Comparison of ENCODE assay signal across 8 cellular contexts in the genomic region with DNA sequence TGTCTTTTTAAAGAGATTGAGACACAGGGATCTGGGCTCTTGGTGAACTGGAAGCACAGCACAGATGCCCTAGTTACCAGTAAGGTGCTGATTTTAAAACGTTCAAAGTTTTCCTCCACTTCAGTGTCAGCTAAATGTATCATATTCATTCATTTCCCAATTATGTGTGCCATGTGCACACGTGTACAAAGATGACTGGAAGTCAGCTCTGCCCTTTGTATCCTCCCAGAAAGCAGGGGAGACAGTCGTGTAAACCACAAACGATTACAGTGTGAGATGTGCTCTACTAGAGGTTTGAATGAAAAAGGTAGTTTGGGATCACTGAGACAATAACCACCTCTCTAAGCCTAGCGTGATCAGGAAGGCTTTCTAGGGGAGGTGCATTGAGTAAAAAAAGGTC. TPM values are rescaled to one million over a fixed set of nuclear protein-coding genes. Genes with fewer than 3 reads are reported as not detected.
DNase-seq lines count a peak whose midpoint lies in the region; ATAC-seq and TF ChIP-seq lines count a peak whose summit lies in the region.

No MANE protein-coding gene starts in this region.

- H3K9me3 Mint-ChIP-seq in activated naive CD4-positive, alpha-beta T cell treated with anti-CD3 and anti-CD28 coated beads, Interleukin-2, amount 10 ng/mL, durations not matched to agents 7 days and 5 days = peaks cover 22% of the 10 kb centered on the region
- H3K9me3 Mint-ChIP-seq in type B pancreatic cell = peaks cover 2% of the 10 kb centered on the region

- H3K4me1 ChIP-seq in adrenal gland (replicated peaks in 1 of 2) (peaks cover 4 to 10% of the 10 kb centered on the region in 2 donors), right lobe of liver (no peaks in the 10 kb centered on the region)

- peak overlapping the region; percentile 24 for H3K27ac Mint-ChIP-seq in activated naive CD4-positive, alpha-beta T cell treated with anti-CD3 and anti-CD28 coated beads, Interleukin-2, amount 10 ng/mL, durations not matched to agents 7 days and 5 days
- H3K27ac Mint-ChIP-seq in type B pancreatic cell = peak overlapping the region; percentile 83

- TF ChIP-seq POLR2A in adrenal gland (IDR thresholded peaks at IDR 0.05) (no peak), right lobe of liver (IDR thresholded peaks at IDR 0.05) (no peak)

- peak overlapping the region in 1 of 5 donors; percentile 85 for H3K27ac ChIP-seq in adrenal gland
- no peak overlapping the region for H3K27ac ChIP-seq in right lobe of liver

- no peaks in the 10 kb centered on the region for H3K27me3 ChIP-seq in adrenal gland
- H3K27me3 ChIP-seq in right lobe of liver = no peaks in the 10 kb centered on the region

- H3K4me3 Mint-ChIP-seq in activated naive CD4-positive, alpha-beta T cell treated with anti-CD3 and anti-CD28 coated beads, Interleukin-2, amount 10 ng/mL, durations not matched to agents 7 days and 5 days = peak overlapping the region; percentile 77
- H3K4me3 Mint-ChIP-seq in type B pancreatic cell = peak overlapping the region; percentile 90

- DNase-seq in activated naive CD4-positive, alpha-beta T cell treated with anti-CD3 and anti-CD28 coated beads, Interleukin-2, amount 10 ng/mL, durations not matched to agents 7 days and 5 days = no peak
- DNase-seq in activated naive CD4-positive, alpha-beta T cell (lab: John Stamatoyannopoulos, UW) = no peak
- no peak for DNase-seq in adrenal gland
- DNase-seq in right lobe of liver = no peak
- no peak for DNase-seq in type B pancreatic cell (ENCODE audit: extremely low spot score, unreplicated experiment)
- no peak for DNase-seq in sciatic nerve (ENCODE audit: low spot score)
- no peak for DNase-seq in kidney glomerular epithelial cell (lab: John Stamatoyannopoulos, UW)
- DNase-seq in stimulated activated CD4-positive, alpha-beta T cell treated with anti-CD3 and anti-CD28 coated beads, Interleukin-4, amount 100 ng/mL, for 1 hour = no peak

- WGBS in adrenal gland, 4 donors = 14 to 21% (median 16%) methylated on average over 5 of the region's 5 CpGs
- 12% methylated on average over 5 of the region's 5 CpGs for WGBS in right lobe of liver (ENCODE audit: insufficient coverage, low coverage, low lambda C conversion rate, missing lambda C conversion rate)

- CTCF ChIA-PET in activated naive CD4-positive, alpha-beta T cell treated with anti-CD3 and anti-CD28 coated beads, Interleukin-2, amount 10 ng/mL, durations not matched to agents 7 days and 5 days (lab: Charles Lee) = interaction anchor here (0.9 kb wide), 1 partner anchor 361 kb away, joined by 4 read pairs; no protein-coding TSS in a partner anchor

- TF ChIP-seq CTCF in adrenal gland (IDR thresholded peaks at IDR 0.05) (no peak), right lobe of liver (IDR thresholded peaks at IDR 0.05) (no peak), type B pancreatic cell (conservative IDR thresholded peaks at IDR 0.05) (no peak)

- peaks cover 20% of the 10 kb centered on the region for H3K4me1 Mint-ChIP-seq in activated naive CD4-positive, alpha-beta T cell treated with anti-CD3 and anti-CD28 coated beads, Interleukin-2, amount 10 ng/mL, durations not matched to agents 7 days and 5 days
- peaks cover 26% of the 10 kb centered on the region for H3K4me1 Mint-ChIP-seq in type B pancreatic cell (ENCODE audit: unreplicated experiment)

- intact Hi-C loops in adrenal gland (cut with DNase I) = no loop called here
- intact Hi-C loops in right lobe of liver (cut with DNase I) = no loop called here
- intact Hi-C loops in sciatic nerve (cut with DNase I) = no loop called here

- ATAC-seq in right lobe of liver = peak in 1 of 4 donors; percentile 14
- ATAC-seq in sciatic nerve = no peak

- no peaks in the 10 kb centered on the region for H3K27me3 Mint-ChIP-seq in activated naive CD4-positive, alpha-beta T cell treated with anti-CD3 and anti-CD28 coated beads, Interleukin-2, amount 10 ng/mL, durations not matched to agents 7 days and 5 days
- H3K27me3 Mint-ChIP-seq in type B pancreatic cell = peaks cover 22% of the 10 kb centered on the region

- H3K36me3 Mint-ChIP-seq in activated naive CD4-positive, alpha-beta T cell treated with anti-CD3 and anti-CD28 coated beads, Interleukin-2, amount 10 ng/mL, durations not matched to agents 7 days and 5 days = peaks cover 23% of the 10 kb centered on the region
- H3K36me3 Mint-ChIP-seq in type B pancreatic cell = peaks cover 39% of the 10 kb centered on the region

- peak overlapping the region; percentile 66 to 83 (median 76) for H3K4me3 ChIP-seq in adrenal gland
- H3K4me3 ChIP-seq in right lobe of liver = peak overlapping the region; percentile 57 to 82 (median 61)

- H3K9me3 ChIP-seq in adrenal gland (replicated peaks in 1 of 3) (no peaks in the 10 kb centered on the region), right lobe of liver (no peaks in the 10 kb centered on the region)

- H3K36me3 ChIP-seq in adrenal gland (replicated peaks in 1 of 2) (no peaks in the 10 kb centered on the region), right lobe of liver (peaks cover 0 to 2% (median 0%) of the 10 kb centered on the region in 4 donors)

RNA-seq across cellular contexts. Expression of a gene that starts 0.8 kb away (rescaled TPM):
- total RNA-seq in adrenal gland (10 to 100 TPM in 1 of 8 donors, 1 to 10 TPM in 7; 3.7 to 10.4 (median 5.3) TPM), right lobe of liver (1 to 10 TPM; 1.2 to 2.5 (median 1.4) TPM), type B pancreatic cell (ENCODE audit: low replicate concordance) (9.7 and 17.2 TPM in 2 replicates), sciatic nerve (5.7 TPM)
- polyA plus RNA-seq in adrenal gland = 1 to 10 TPM; 1.9 to 7.5 (median 3.6) TPM

RNA-seq across cellular contexts. Expression of a gene that starts 29.0 kb away (rescaled TPM):
- total RNA-seq in adrenal gland = 10 to 100 TPM in 1 of 8 donors, 1 to 10 TPM in 6, under 1 TPM in 1; 0.83 to 14.4 (median 3.1) TPM
- 1 to 10 TPM; 1.3 to 1.9 (median 1.4) TPM for polyA plus RNA-seq in adrenal gland
- under 1 TPM; 0.06 to 0.82 (median 0.62) TPM for total RNA-seq in right lobe of liver
- total RNA-seq in type B pancreatic cell (ENCODE audit: low replicate concordance) = 4.0 and 19.2 TPM in 2 replicates
- total RNA-seq in sciatic nerve = 8.9 TPM
